In the genomic region with DNA sequence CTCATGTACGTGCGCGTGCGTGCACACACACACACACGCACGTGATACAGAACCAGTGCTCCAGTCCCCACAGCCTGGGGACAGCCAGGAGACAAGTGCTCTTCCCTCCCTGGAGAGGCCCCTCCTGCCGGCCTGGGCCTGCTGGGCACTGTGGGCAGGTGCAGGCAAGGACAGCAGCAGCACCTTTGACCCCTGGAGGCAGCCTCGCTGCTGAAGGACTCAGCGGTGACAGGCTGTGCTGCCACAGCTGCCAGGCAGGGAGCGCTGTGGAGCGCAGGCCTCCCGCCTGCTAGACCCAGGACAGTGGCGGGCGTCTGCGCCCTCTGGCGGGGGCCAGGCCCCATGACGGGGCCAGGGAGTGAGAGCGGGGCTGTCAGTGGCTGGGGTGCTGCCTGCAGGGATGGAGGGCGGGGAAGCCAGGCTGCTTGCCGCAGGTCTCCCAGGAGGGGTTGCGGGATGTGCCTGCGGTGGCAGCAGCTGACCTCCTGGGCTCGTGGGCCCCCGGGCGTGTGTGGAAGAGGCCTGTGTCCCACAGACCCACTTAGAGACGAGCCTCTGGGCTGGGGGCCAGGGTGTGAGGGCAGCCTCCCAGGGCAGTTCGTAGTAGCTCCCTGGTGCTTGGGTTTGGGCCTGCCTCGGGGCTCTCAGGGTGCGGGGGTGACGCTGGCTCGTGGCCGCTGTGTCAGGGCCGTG, we compare ENCODE assay signal across 1 cellular context.
TF ChIP-seq lines count a peak whose summit lies in the region.

No MANE protein-coding gene starts in this region.

TF ChIP-seq in K562, 482 proteins besides CTCF, POLR2A, EP300 and RAD21 (continued from another document and continues in another):
- TF ChIP-seq, protein P1, sequence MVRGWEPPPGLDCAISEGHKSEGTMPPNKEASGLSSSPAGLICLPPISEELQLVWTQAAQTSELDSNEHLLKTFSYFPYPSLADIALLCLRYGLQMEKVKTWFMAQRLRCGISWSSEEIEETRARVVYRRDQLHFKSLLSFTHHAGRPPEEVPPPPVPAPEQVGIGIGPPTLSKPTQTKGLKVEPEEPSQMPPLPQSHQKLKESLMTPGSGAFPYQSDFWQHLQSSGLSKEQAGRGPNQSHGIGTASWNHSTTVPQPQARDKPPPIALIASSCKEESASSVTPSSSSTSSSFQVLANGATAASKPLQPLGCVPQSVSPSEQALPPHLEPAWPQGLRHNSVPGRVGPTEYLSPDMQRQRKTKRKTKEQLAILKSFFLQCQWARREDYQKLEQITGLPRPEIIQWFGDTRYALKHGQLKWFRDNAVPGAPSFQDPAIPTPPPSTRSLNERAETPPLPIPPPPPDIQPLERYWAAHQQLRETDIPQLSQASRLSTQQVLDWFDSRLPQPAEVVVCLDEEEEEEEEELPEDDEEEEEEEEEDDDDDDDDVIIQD (CRISPR knock-in tag; IDR thresholded peaks at IDR 0.05) = no peak
- no peak for TF ChIP-seq RAD51 (IDR thresholded peaks at IDR 0.05; ENCODE audit: borderline replicate concordance, low read depth)
- no peak for TF ChIP-seq ZNF146 (CRISPR knock-in tag; IDR thresholded peaks at IDR 0.05; ENCODE audit: unreplicated experiment)
- no peak for TF ChIP-seq BACH1 (tag; IDR thresholded peaks at IDR 0.05)
- TF ChIP-seq ZNF282 (CRISPR knock-in tag; IDR thresholded peaks at IDR 0.05) = no peak
- no peak for TF ChIP-seq SFPQ (IDR thresholded peaks at IDR 0.05; ENCODE audit: low read depth, low read length)
- TF ChIP-seq, protein P2, sequence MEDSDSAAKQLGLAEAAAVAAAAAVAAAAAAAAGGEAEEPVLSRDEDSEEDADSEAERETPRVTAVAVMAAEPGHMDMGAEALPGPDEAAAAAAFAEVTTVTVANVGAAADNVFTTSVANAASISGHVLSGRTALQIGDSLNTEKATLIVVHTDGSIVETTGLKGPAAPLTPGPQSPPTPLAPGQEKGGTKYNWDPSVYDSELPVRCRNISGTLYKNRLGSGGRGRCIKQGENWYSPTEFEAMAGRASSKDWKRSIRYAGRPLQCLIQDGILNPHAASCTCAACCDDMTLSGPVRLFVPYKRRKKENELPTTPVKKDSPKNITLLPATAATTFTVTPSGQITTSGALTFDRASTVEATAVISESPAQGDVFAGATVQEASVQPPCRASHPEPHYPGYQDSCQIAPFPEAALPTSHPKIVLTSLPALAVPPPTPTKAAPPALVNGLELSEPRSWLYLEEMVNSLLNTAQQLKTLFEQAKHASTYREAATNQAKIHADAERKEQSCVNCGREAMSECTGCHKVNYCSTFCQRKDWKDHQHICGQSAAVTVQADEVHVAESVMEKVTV (CRISPR knock-in tag; IDR thresholded peaks at IDR 0.05) = peak; percentile 87
- no peak for TF ChIP-seq MNT (conservative IDR thresholded peaks at IDR 0.05)
- TF ChIP-seq, protein P3, sequence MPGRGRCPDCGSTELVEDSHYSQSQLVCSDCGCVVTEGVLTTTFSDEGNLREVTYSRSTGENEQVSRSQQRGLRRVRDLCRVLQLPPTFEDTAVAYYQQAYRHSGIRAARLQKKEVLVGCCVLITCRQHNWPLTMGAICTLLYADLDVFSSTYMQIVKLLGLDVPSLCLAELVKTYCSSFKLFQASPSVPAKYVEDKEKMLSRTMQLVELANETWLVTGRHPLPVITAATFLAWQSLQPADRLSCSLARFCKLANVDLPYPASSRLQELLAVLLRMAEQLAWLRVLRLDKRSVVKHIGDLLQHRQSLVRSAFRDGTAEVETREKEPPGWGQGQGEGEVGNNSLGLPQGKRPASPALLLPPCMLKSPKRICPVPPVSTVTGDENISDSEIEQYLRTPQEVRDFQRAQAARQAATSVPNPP (IDR thresholded peaks at IDR 0.05; ENCODE audit: borderline replicate concordance, insufficient read depth, insufficient read length) = no peak
- TF ChIP-seq CREB1 (IDR thresholded peaks at IDR 0.05) = no peak; the same call in 1 of the 2 replicates
- TF ChIP-seq CREB1 (CRISPR knock-in tag; IDR thresholded peaks at IDR 0.05) = peak; percentile 86
- no peak for TF ChIP-seq ZNF12 (CRISPR knock-in tag; IDR thresholded peaks at IDR 0.05)
- TF ChIP-seq RNF219 (CRISPR knock-in tag; IDR thresholded peaks at IDR 0.05) = no peak
- no peak for TF ChIP-seq FOXJ2 (tag; IDR thresholded peaks at IDR 0.05)
- TF ChIP-seq SP1 (CRISPR knock-in tag; IDR thresholded peaks at IDR 0.05) = peak; percentile 93
- TF ChIP-seq LCOR (CRISPR knock-in tag; IDR thresholded peaks at IDR 0.05) = peak; percentile 76; the same call in 1 of the 2 replicates
- TF ChIP-seq, protein P4, sequence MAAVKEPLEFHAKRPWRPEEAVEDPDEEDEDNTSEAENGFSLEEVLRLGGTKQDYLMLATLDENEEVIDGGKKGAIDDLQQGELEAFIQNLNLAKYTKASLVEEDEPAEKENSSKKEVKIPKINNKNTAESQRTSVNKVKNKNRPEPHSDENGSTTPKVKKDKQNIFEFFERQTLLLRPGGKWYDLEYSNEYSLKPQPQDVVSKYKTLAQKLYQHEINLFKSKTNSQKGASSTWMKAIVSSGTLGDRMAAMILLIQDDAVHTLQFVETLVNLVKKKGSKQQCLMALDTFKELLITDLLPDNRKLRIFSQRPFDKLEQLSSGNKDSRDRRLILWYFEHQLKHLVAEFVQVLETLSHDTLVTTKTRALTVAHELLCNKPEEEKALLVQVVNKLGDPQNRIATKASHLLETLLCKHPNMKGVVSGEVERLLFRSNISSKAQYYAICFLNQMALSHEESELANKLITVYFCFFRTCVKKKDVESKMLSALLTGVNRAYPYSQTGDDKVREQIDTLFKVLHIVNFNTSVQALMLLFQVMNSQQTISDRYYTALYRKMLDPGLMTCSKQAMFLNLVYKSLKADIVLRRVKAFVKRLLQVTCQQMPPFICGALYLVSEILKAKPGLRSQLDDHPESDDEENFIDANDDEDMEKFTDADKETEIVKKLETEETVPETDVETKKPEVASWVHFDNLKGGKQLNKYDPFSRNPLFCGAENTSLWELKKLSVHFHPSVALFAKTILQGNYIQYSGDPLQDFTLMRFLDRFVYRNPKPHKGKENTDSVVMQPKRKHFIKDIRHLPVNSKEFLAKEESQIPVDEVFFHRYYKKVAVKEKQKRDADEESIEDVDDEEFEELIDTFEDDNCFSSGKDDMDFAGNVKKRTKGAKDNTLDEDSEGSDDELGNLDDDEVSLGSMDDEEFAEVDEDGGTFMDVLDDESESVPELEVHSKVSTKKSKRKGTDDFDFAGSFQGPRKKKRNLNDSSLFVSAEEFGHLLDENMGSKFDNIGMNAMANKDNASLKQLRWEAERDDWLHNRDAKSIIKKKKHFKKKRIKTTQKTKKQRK (IDR thresholded peaks at IDR 0.05; ENCODE audit: borderline replicate concordance, low read depth, low read length) = no peak
- TF ChIP-seq, protein P5, sequence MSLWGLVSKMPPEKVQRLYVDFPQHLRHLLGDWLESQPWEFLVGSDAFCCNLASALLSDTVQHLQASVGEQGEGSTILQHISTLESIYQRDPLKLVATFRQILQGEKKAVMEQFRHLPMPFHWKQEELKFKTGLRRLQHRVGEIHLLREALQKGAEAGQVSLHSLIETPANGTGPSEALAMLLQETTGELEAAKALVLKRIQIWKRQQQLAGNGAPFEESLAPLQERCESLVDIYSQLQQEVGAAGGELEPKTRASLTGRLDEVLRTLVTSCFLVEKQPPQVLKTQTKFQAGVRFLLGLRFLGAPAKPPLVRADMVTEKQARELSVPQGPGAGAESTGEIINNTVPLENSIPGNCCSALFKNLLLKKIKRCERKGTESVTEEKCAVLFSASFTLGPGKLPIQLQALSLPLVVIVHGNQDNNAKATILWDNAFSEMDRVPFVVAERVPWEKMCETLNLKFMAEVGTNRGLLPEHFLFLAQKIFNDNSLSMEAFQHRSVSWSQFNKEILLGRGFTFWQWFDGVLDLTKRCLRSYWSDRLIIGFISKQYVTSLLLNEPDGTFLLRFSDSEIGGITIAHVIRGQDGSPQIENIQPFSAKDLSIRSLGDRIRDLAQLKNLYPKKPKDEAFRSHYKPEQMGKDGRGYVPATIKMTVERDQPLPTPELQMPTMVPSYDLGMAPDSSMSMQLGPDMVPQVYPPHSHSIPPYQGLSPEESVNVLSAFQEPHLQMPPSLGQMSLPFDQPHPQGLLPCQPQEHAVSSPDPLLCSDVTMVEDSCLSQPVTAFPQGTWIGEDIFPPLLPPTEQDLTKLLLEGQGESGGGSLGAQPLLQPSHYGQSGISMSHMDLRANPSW (CRISPR knock-in tag; IDR thresholded peaks at IDR 0.05) = no peak
- no peak for TF ChIP-seq PPARD (CRISPR knock-in tag; IDR thresholded peaks at IDR 0.05)
- peak; percentile 58 for TF ChIP-seq NEUROD1 (IDR thresholded peaks at IDR 0.05; ENCODE audit: borderline replicate concordance, low read depth, low read length, partially characterized antibody)
- TF ChIP-seq MYBL2 (IDR thresholded peaks at IDR 0.05; ENCODE audit: low read depth) = no peak
- TF ChIP-seq MYBL2 (CRISPR knock-in tag; IDR thresholded peaks at IDR 0.05; ENCODE audit: borderline replicate concordance) = no peak
- TF ChIP-seq ZHX1 (conservative IDR thresholded peaks at IDR 0.05; ENCODE audit: low read length) = no peak
- no peak; the same call in 1 of the 2 replicates for TF ChIP-seq ZFPM2 (CRISPR knock-in tag; IDR thresholded peaks at IDR 0.05)
- TF ChIP-seq CBX1 (IDR thresholded peaks at IDR 0.05; ENCODE audit: low read depth) = no peak; the same call in 1 of the 2 replicates
- TF ChIP-seq CC2D1A (IDR thresholded peaks at IDR 0.05) = 0 out of 2 replicates have a peak, but pooled peaks have one; percentile 17
- TF ChIP-seq ZNF584 (CRISPR knock-in tag; IDR thresholded peaks at IDR 0.05; ENCODE audit: low read depth) = no peak
- TF ChIP-seq TSC22D4 (tag; IDR thresholded peaks at IDR 0.05) = no peak
- TF ChIP-seq CXXC5 (CRISPR knock-in tag; IDR thresholded peaks at IDR 0.05) = peak; percentile 65
- TF ChIP-seq SNIP1 (IDR thresholded peaks at IDR 0.05; ENCODE audit: low read depth) = no peak
